1 cellular context compared by ENCODE assay signal in genomic region chrX:87679849-87680248, GRCh38.
A peak's percentile ranks its signal among the peaks of the same experiment; 100 is the strongest.
TF ChIP-seq lines count a peak whose summit lies in the region.

No MANE protein-coding gene starts in this region.

TF ChIP-seq in GM23338, 12 proteins besides CTCF, POLR2A, EP300 and RAD21 (continued from another document):
- TF ChIP-seq, protein P1, sequence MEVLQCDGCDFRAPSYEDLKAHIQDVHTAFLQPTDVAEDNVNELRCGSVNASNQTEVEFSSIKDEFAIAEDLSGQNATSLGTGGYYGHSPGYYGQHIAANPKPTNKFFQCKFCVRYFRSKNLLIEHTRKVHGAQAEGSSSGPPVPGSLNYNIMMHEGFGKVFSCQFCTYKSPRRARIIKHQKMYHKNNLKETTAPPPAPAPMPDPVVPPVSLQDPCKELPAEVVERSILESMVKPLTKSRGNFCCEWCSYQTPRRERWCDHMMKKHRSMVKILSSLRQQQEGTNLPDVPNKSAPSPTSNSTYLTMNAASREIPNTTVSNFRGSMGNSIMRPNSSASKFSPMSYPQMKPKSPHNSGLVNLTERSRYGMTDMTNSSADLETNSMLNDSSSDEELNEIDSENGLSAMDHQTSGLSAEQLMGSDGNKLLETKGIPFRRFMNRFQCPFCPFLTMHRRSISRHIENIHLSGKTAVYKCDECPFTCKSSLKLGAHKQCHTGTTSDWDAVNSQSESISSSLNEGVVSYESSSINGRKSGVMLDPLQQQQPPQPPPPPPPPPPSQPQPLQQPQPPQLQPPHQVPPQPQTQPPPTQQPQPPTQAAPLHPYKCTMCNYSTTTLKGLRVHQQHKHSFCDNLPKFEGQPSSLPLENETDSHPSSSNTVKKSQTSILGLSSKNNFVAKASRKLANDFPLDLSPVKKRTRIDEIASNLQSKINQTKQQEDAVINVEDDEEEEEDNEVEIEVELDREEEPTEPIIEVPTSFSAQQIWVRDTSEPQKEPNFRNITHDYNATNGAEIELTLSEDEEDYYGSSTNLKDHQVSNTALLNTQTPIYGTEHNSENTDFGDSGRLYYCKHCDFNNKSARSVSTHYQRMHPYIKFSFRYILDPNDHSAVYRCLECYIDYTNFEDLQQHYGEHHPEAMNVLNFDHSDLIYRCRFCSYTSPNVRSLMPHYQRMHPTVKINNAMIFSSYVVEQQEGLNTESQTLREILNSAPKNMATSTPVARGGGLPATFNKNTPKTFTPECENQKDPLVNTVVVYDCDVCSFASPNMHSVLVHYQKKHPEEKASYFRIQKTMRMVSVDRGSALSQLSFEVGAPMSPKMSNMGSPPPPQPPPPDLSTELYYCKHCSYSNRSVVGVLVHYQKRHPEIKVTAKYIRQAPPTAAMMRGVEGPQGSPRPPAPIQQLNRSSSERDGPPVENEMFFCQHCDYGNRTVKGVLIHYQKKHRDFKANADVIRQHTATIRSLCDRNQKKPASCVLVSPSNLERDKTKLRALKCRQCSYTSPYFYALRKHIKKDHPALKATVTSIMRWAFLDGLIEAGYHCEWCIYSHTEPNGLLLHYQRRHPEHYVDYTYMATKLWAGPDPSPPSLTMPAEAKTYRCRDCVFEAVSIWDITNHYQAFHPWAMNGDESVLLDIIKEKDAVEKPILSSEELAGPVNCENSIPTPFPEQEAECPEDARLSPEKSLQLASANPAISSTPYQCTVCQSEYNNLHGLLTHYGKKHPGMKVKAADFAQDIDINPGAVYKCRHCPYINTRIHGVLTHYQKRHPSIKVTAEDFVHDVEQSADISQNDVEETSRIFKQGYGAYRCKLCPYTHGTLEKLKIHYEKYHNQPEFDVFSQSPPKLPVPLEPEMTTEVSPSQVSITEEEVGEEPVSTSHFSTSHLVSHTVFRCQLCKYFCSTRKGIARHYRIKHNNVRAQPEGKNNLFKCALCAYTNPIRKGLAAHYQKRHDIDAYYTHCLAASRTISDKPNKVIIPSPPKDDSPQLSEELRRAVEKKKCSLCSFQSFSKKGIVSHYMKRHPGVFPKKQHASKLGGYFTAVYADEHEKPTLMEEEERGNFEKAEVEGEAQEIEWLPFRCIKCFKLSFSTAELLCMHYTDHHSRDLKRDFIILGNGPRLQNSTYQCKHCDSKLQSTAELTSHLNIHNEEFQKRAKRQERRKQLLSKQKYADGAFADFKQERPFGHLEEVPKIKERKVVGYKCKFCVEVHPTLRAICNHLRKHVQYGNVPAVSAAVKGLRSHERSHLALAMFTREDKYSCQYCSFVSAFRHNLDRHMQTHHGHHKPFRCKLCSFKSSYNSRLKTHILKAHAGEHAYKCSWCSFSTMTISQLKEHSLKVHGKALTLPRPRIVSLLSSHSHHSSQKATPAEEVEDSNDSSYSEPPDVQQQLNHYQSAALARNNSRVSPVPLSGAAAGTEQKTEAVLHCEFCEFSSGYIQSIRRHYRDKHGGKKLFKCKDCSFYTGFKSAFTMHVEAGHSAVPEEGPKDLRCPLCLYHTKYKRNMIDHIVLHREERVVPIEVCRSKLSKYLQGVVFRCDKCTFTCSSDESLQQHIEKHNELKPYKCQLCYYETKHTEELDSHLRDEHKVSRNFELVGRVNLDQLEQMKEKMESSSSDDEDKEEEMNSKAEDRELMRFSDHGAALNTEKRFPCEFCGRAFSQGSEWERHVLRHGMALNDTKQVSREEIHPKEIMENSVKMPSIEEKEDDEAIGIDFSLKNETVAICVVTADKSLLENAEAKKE (CRISPR knock-in tag; IDR thresholded peaks at IDR 0.05) = peak; percentile 81
- TF ChIP-seq NANOG (IDR thresholded peaks at IDR 0.05; ENCODE audit: borderline replicate concordance) = peak; percentile 73
- TF ChIP-seq EZH2 (IDR thresholded peaks at IDR 0.05; ENCODE audit: low read depth, unreplicated experiment) = no peak
- no peak for TF ChIP-seq ZNF114 (CRISPR knock-in tag; IDR thresholded peaks at IDR 0.05)
- no peak for TF ChIP-seq ZNF331 (CRISPR knock-in tag; IDR thresholded peaks at IDR 0.05; ENCODE audit: low read depth)
- no peak for TF ChIP-seq CREB1 (CRISPR knock-in tag; IDR thresholded peaks at IDR 0.05; ENCODE audit: low read depth)
- no peak for TF ChIP-seq POLR2AphosphoS5 (IDR thresholded peaks at IDR 0.05; ENCODE audit: low read depth)
